In genomic region chr2:62149708-62150107, GRCh38 we compare ENCODE assay signal across 9 cellular contexts. TPM values are rescaled to one million over a fixed set of nuclear protein-coding genes. Genes with fewer than 3 reads are reported as not detected.
A peak's percentile ranks its signal among the peaks of the same experiment; 100 is the strongest.
DNase-seq lines count a peak whose midpoint lies in the region; ATAC-seq and TF ChIP-seq lines count a peak whose summit lies in the region.
"Had no signal": no experiment of that assay in that cellular context is flagged by ENCODE, and none has a peak within 500 bp of the region (broad histone marks: within the 10 kb centered on the region; RNA-seq: fewer than 3 reads in every experiment).

No MANE protein-coding gene starts in this region.

- no peak overlapping the region for H3K4me3 ChIP-seq in epithelial cell of esophagus (ENCODE audit: low read length)

- peak; percentile 95 for DNase-seq in ELR (ENCODE audit: low read depth)
- peak; percentile 85 for DNase-seq in NCI-H226
- DNase-seq in epithelial cell of esophagus (ENCODE audit: low read depth) = peak; percentile 95
- DNase-seq in myocyte (ENCODE audit: low read depth) = peak; percentile 80
- no peak for DNase-seq in amygdala (lab: John Stamatoyannopoulos, UW)
- no peak for DNase-seq in foreskin melanocyte

- no peak for TF ChIP-seq CTCF in epithelial cell of esophagus (IDR thresholded peaks at IDR 0.05; ENCODE audit: insufficient read depth, low read depth, low read length, missing control alignments)

- no peak for ATAC-seq in GM19324 (IDR thresholded peaks at IDR 0.05; ENCODE audit: low FRiP score, unreplicated experiment)
- no peak for ATAC-seq in HG02870 (IDR thresholded peaks at IDR 0.05; ENCODE audit: unreplicated experiment)
- ATAC-seq: esophagus mucosa had no signal

RNA-seq across cellular contexts. Expression of gene B3GNT2, which starts 46.2 kb away (rescaled TPM):
- total RNA-seq in myocyte = 10.2 and 12.2 TPM in 2 replicates
- polyA plus RNA-seq in myocyte (2012) = 6.4 TPM

Comparison
In these comparisons a context has a peak if more than half of its experiments do, and no peak if none do; other contexts are left out.
1. DNase-seq: peak in ELR (single experiment), NCI-H226 (single experiment), epithelial cell of esophagus (single experiment) and myocyte (single experiment); none in amygdala (0 of 56) and foreskin melanocyte (single experiment).